Comparison of ENCODE assay signal across 1 cellular context in genomic region chr4:41012308-41012707, GRCh38.
TF ChIP-seq lines count a peak whose summit lies in the region.

No MANE protein-coding gene starts in this region.

TF ChIP-seq in IMR-90, 13 proteins besides CTCF, POLR2A, EP300 and RAD21:
- no peak for TF ChIP-seq NFE2L2 (IDR thresholded peaks at IDR 0.05; ENCODE audit: low read depth, low read length)
- no peak for TF ChIP-seq BHLHE40 (IDR thresholded peaks at IDR 0.05; ENCODE audit: low read depth, low read length)
- no peak for TF ChIP-seq CHD1 (IDR thresholded peaks at IDR 0.05; ENCODE audit: low read depth, low read length)
- TF ChIP-seq RCOR1 (IDR thresholded peaks at IDR 0.05; ENCODE audit: insufficient replicate concordance, low read length), result no peak
- TF ChIP-seq CEBPB (IDR thresholded peaks at IDR 0.05; ENCODE audit: low read depth, low read length), result no peak
- no peak for TF ChIP-seq USF2 (IDR thresholded peaks at IDR 0.05; ENCODE audit: low read depth, low read length)
